In genomic region chr3:81734742-81735141, GRCh38 we compare ENCODE assay signal across 21 cellular contexts.
"Had no signal": no experiment of that assay in that cellular context is flagged by ENCODE, and none has a peak within 500 bp of the region (broad histone marks: within the 10 kb centered on the region; RNA-seq: fewer than 3 reads in every experiment).

No MANE protein-coding gene starts in this region.

- H3K4me2 ChIP-seq: neural progenitor cell had no signal

- DNase-seq: activated CD4-positive, alpha-beta T cell treated with anti-CD3 and anti-CD28 coated beads, Interleukin-2, amount 50 U/mL, for 48 hours; activated CD4-positive, CD25-positive, alpha-beta regulatory T cell treated with anti-CD3 and anti-CD28 coated beads, Interleukin-2, amount 50 U/mL, for 72 hours; activated effector memory CD4-positive, alpha-beta T cell treated with Interleukin-2 at 50 U/mL for 16 hours; activated T-cell treated with anti-CD3 and anti-CD28 coated beads, Interleukin-2, amount 50 U/mL, for 24 hours; amygdala; body of pancreas; cortex of kidney; effector CD4-positive, alpha-beta T cell; foreskin melanocyte; head of caudate nucleus; immature natural killer cell; left cardiac atrium; naive B cell; pancreas; stimulated activated CD4-positive, alpha-beta T cell treated with anti-CD3 and anti-CD28 coated beads, Interleukin-12 subunit alpha, Interleukin-12 subunit beta, amount 100 ng/mL, for 4 hours; SW 1271; T-helper 9 cell; transverse colon had no signal

- H3K9ac ChIP-seq: neural progenitor cell had no signal

- H3K27ac ChIP-seq: body of pancreas, neural progenitor cell, pancreas, transverse colon had no signal

- H3K36me3 ChIP-seq: neural progenitor cell, pancreas, transverse colon had no signal

- ATAC-seq: body of pancreas; left cardiac atrium; stimulated activated memory B cell treated with anti-CD40 and anti-IgM and Interleukin-4, amounts not matched to agents 10 μg/mL and 1 μg/mL and 100 μg/mL, for 72 hours had no signal

- H3K9me3 ChIP-seq: body of pancreas, pancreas, transverse colon had no signal

- H3K4me3 ChIP-seq: body of pancreas, lung, neural progenitor cell, pancreas, transverse colon had no signal

- H3K27me3 ChIP-seq: body of pancreas, neural progenitor cell, pancreas, transverse colon had no signal

- H3K4me1 ChIP-seq: neural progenitor cell, pancreas, transverse colon had no signal

- H2AFZ ChIP-seq: neural progenitor cell had no signal
